Comparison of ENCODE assay signal across 14 cellular contexts in genomic region chr1:95561244-95561840, GRCh38.
DNase-seq lines count a peak whose midpoint lies in the region; TF ChIP-seq lines count a peak whose summit lies in the region.
"Had no signal": no experiment of that assay in that cellular context is flagged by ENCODE, and none has a peak within 500 bp of the region (broad histone marks: within the 10 kb centered on the region; RNA-seq: fewer than 3 reads in every experiment).

No MANE protein-coding gene starts in this region.

- H3K4me1 Mint-ChIP-seq in MCF 10A (ENCODE audit: insufficient read depth, unreplicated experiment) = no peaks in the 10 kb centered on the region
- H3K4me1 Mint-ChIP-seq in CD8-positive, alpha-beta memory T cell = no peaks in the 10 kb centered on the region
- H3K4me1 Mint-ChIP-seq: CD4-positive, CD25-positive, alpha-beta regulatory T cell had no signal

- no peaks in the 10 kb centered on the region for H3K4me1 ChIP-seq in breast epithelium
- H3K4me1 ChIP-seq in CD8-positive, alpha-beta memory T cell (ENCODE audit: insufficient read depth, low read length) = no peaks in the 10 kb centered on the region

- DNase-seq in NCI-H1105 treated with DMSO at 0.1 percent for 48 hours (lab: John Stamatoyannopoulos, UW) (peak; percentile 13), NCI-H1105 (lab: John Stamatoyannopoulos, UW) (no peak), MCF 10A (ENCODE audit: unreplicated experiment) (peak; percentile 30), breast epithelium (ENCODE audit: low spot score in 2 of 2) (no peak), NCI-H774 (lab: John Stamatoyannopoulos, UW) (peak; percentile 64), NCI-H1092 (lab: John Stamatoyannopoulos, UW) (no peak)
- no peak for DNase-seq in CD8-positive, alpha-beta memory T cell
- DNase-seq: 8988T; AML-193; CD4-positive, CD25-positive, alpha-beta regulatory T cell; DND-41; GDM1 had no signal

- H3K4me3 Mint-ChIP-seq in MCF 10A (ENCODE audit: unreplicated experiment) = no peak overlapping the region
- H3K4me3 Mint-ChIP-seq in CD8-positive, alpha-beta memory T cell = no peak overlapping the region
- H3K4me3 Mint-ChIP-seq: CD4-positive, CD25-positive, alpha-beta regulatory T cell had no signal

- H3K36me3 ChIP-seq in breast epithelium = no peaks in the 10 kb centered on the region
- no peaks in the 10 kb centered on the region for H3K36me3 ChIP-seq in CD8-positive, alpha-beta memory T cell (ENCODE audit: insufficient read depth, low read length)
- H3K36me3 ChIP-seq: BLaER1 treated with 17β-estradiol and CSF1 and Interleukin-3, amounts not matched to agents 10 nM and 100 nM; HAP-1 had no signal

- H3K27me3 Mint-ChIP-seq in MCF 10A (ENCODE audit: insufficient read depth, unreplicated experiment) = no peaks in the 10 kb centered on the region
- no peaks in the 10 kb centered on the region for H3K27me3 Mint-ChIP-seq in CD8-positive, alpha-beta memory T cell
- H3K27me3 Mint-ChIP-seq: CD4-positive, CD25-positive, alpha-beta regulatory T cell had no signal

- H3K9me3 ChIP-seq in breast epithelium = peaks cover 0 to 9% of the 10 kb centered on the region in 2 donors
- H3K9me3 ChIP-seq in CD8-positive, alpha-beta memory T cell (ENCODE audit: low read length) = no peaks in the 10 kb centered on the region

- BruUV-seq in MCF 10A (replicated peaks; lab: Mats Ljungman, UMichigan) = no TSS peak

- CTCF ChIA-PET in MCF 10A (lab: Yijun Ruan, JAX) = interaction anchor here (0.5 to 1.8 kb wide), 3 partner anchors 15 to 206 kb away, joined by 3 read pairs; no protein-coding TSS in a partner anchor
- CTCF ChIA-PET in CD8-positive, alpha-beta memory T cell (lab: Charles Lee) = no interaction called here

- H3K36me3 Mint-ChIP-seq in MCF 10A (ENCODE audit: insufficient read depth, unreplicated experiment) = peaks cover 7% of the 10 kb centered on the region
- H3K36me3 Mint-ChIP-seq in CD8-positive, alpha-beta memory T cell = peaks cover 0 to 4% (median 0%) of the 10 kb centered on the region in 3 donors
- H3K36me3 Mint-ChIP-seq: CD4-positive, CD25-positive, alpha-beta regulatory T cell had no signal

- POLR2A ChIA-PET in MCF 10A (lab: Yijun Ruan, JAX) = interaction anchor here (2.3 kb wide), 1 partner anchor 15 kb away, joined by 6 read pairs; no protein-coding TSS in a partner anchor
- POLR2A ChIA-PET in CD8-positive, alpha-beta memory T cell (lab: Charles Lee) = no interaction called here

- peaks cover 16% of the 10 kb centered on the region for H3K9me3 Mint-ChIP-seq in MCF 10A (ENCODE audit: unreplicated experiment)
- H3K9me3 Mint-ChIP-seq in CD8-positive, alpha-beta memory T cell = peaks cover 15 to 30% (median 22%) of the 10 kb centered on the region in 5 donors

- TF ChIP-seq CTCF in MCF 10A (IDR thresholded peaks at IDR 0.05; ENCODE audit: unreplicated experiment) = no peak
- TF ChIP-seq CTCF in breast epithelium (IDR thresholded peaks at IDR 0.05) = no peak

- intact Hi-C loops in MCF 10A (cut with micrococcal nuclease) (no loop called here), breast epithelium (cut with DNase I; ENCODE audit: low total_unique reads) (no loop called here)

- no peak overlapping the region for H3K27ac Mint-ChIP-seq in MCF 10A (ENCODE audit: low read depth, unreplicated experiment)
- no peak overlapping the region for H3K27ac Mint-ChIP-seq in CD8-positive, alpha-beta memory T cell
- H3K27ac Mint-ChIP-seq: CD4-positive, CD25-positive, alpha-beta regulatory T cell had no signal

- H3K27me3 ChIP-seq in breast epithelium = no peaks in the 10 kb centered on the region
- no peaks in the 10 kb centered on the region for H3K27me3 ChIP-seq in CD8-positive, alpha-beta memory T cell (ENCODE audit: insufficient read depth, low read length, poor library complexity, severe bottlenecking)
- H3K27me3 ChIP-seq: BLaER1 treated with 17β-estradiol and CSF1 and Interleukin-3, amounts not matched to agents 10 nM and 100 nM had no signal

- H3K27ac ChIP-seq in breast epithelium = no peak overlapping the region
- no peak overlapping the region for H3K27ac ChIP-seq in CD8-positive, alpha-beta memory T cell (ENCODE audit: low read depth, low read length)
- H3K27ac ChIP-seq: BLaER1 treated with 17β-estradiol and CSF1 and Interleukin-3, amounts not matched to agents 10 nM and 100 nM had no signal

- no peak overlapping the region for H3K4me3 ChIP-seq in breast epithelium
- no peak overlapping the region for H3K4me3 ChIP-seq in CD8-positive, alpha-beta memory T cell (ENCODE audit: low read length)
- H3K4me3 ChIP-seq: BLaER1 treated with 17β-estradiol and CSF1 and Interleukin-3, amounts not matched to agents 10 nM and 100 nM; HAP-1 had no signal

- TF ChIP-seq POLR2A in breast epithelium (IDR thresholded peaks at IDR 0.05) = no peak

Comparison
In these comparisons a context has a peak if more than half of its experiments do, and no peak if none do; other contexts are left out.
1. DNase-seq: peak in NCI-H1105 treated with DMSO at 0.1 percent for 48 hours (single experiment), MCF 10A (single experiment) and NCI-H774 (single experiment); none in NCI-H1105 (single experiment), breast epithelium (0 of 2), CD8-positive, alpha-beta memory T cell (0 of 5) and NCI-H1092 (single experiment).